1 cellular context compared by ENCODE assay signal in the genomic region with DNA sequence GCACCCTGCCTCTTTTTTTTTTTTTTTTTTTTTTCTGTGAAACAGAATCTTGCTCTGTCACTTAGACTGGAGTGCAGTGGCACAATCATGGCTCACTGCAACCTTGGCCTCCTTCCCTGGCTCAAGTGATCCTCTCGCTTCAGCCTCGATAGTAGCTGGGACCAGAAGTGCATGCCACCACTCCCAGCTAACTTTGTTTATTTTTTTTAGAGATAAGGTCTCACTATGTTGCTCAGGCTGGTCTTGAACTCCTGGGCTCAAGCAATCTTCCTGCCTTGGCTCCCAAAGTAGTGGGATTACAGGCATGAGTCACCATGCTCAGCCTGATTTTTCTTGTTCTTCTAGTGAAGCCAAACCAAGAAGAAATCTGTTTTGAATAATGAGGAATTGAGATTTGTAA.
TF ChIP-seq lines count a peak whose summit lies in the region.

No MANE protein-coding gene starts in this region.

TF ChIP-seq in HEK293, 187 proteins besides CTCF, POLR2A, EP300 and RAD21 (continued from another document and continues in another):
- TF ChIP-seq ZNF391 (tag by site-specific recombination; IDR thresholded peaks at IDR 0.05; ENCODE audit: borderline replicate concordance, low read depth) (peak; percentile 47; the same call in 1 of the 2 replicates), ZNF23 (tag by site-specific recombination; IDR thresholded peaks at IDR 0.05; ENCODE audit: borderline replicate concordance) (no peak), ZNF174 (tag by site-specific recombination; IDR thresholded peaks at IDR 0.05) (no peak), ZNF654 (tag by site-specific recombination; IDR thresholded peaks at IDR 0.05; ENCODE audit: low read depth) (no peak), ZNF555 (tag by site-specific recombination; conservative IDR thresholded peaks at IDR 0.05) (no peak), HOXC10 (CRISPR knock-in tag; IDR thresholded peaks at IDR 0.05) (no peak), ZSCAN23 (tag by site-specific recombination; IDR thresholded peaks at IDR 0.05) (0 out of 2 replicates have a peak, but pooled peaks have one; percentile 62), SP2 (tag by site-specific recombination; IDR thresholded peaks at IDR 0.05) (no peak), ZNF600 (tag by site-specific recombination; IDR thresholded peaks at IDR 0.05) (peak; percentile 93), ZNF624 (tag by site-specific recombination; IDR thresholded peaks at IDR 0.05) (no peak), ZNF792 (tag by site-specific recombination; IDR thresholded peaks at IDR 0.05) (no peak), ZNF610 (tag by site-specific recombination; IDR thresholded peaks at IDR 0.05; ENCODE audit: borderline replicate concordance) (no peak), ZNF302 (tag by site-specific recombination; IDR thresholded peaks at IDR 0.05; ENCODE audit: low read depth) (no peak), ZNF341 (tag by site-specific recombination; IDR thresholded peaks at IDR 0.05; ENCODE audit: low read depth) (no peak), TCF7L2 (IDR thresholded peaks at IDR 0.05; ENCODE audit: borderline replicate concordance, low read depth, low read length) (no peak), ZNF184 (tag by site-specific recombination; IDR thresholded peaks at IDR 0.05) (0 out of 2 replicates have a peak, but pooled peaks have one; percentile 21), KLF8 (tag by site-specific recombination; IDR thresholded peaks at IDR 0.05) (peak; percentile 80; the same call in 1 of the 2 replicates), KLF17 (tag by site-specific recombination; IDR thresholded peaks at IDR 0.05) (peak; percentile 84), ZBTB11 (tag by site-specific recombination; conservative IDR thresholded peaks at IDR 0.05; ENCODE audit: low read depth) (no peak), PATZ1 (tag by site-specific recombination; IDR thresholded peaks at IDR 0.05) (peak; percentile 51), REST (tag by site-specific recombination; IDR thresholded peaks at IDR 0.05) (0 out of 2 replicates have a peak, but pooled peaks have one; percentile 11), ZNF114 (tag by site-specific recombination; IDR thresholded peaks at IDR 0.05) (no peak), ZBTB20 (tag by site-specific recombination; IDR thresholded peaks at IDR 0.05) (no peak), REPIN1 (tag by site-specific recombination; IDR thresholded peaks at IDR 0.05; ENCODE audit: low read depth) (no peak), ZIC2 (tag by site-specific recombination; IDR thresholded peaks at IDR 0.05) (peak; percentile 29), ZNF776 (tag by site-specific recombination; IDR thresholded peaks at IDR 0.05; ENCODE audit: borderline replicate concordance) (no peak), ZEB2 (tag by site-specific recombination; IDR thresholded peaks at IDR 0.05) (peak; percentile 75), ZNF76 (tag by site-specific recombination; IDR thresholded peaks at IDR 0.05; ENCODE audit: borderline replicate concordance, low read depth) (no peak), ZNF510 (tag by site-specific recombination; IDR thresholded peaks at IDR 0.05; ENCODE audit: insufficient replicate concordance) (no peak), IKZF3 (tag by site-specific recombination; IDR thresholded peaks at IDR 0.05) (peak; percentile 93), ZNF24 (tag by site-specific recombination; IDR thresholded peaks at IDR 0.05) (peak; percentile 71; the same call in 1 of the 2 replicates), ZNF2 (tag by site-specific recombination; IDR thresholded peaks at IDR 0.05) (peak; percentile 89), MYNN (tag by site-specific recombination; IDR thresholded peaks at IDR 0.05; ENCODE audit: borderline replicate concordance) (no peak), ZNF449 (tag by site-specific recombination; IDR thresholded peaks at IDR 0.05) (peak; percentile 63; the same call in 1 of the 2 replicates), ZNF626 (tag by site-specific recombination; IDR thresholded peaks at IDR 0.05) (no peak), RBAK (tag by site-specific recombination; IDR thresholded peaks at IDR 0.05) (no peak), ZNF211 (tag by site-specific recombination; IDR thresholded peaks at IDR 0.05; ENCODE audit: low read depth) (no peak), KLF7 (tag by site-specific recombination; IDR thresholded peaks at IDR 0.05; ENCODE audit: borderline replicate concordance) (no peak; the same call in 1 of the 2 replicates), ZNF571 (tag by site-specific recombination; IDR thresholded peaks at IDR 0.05) (no peak), SP7 (tag by site-specific recombination; IDR thresholded peaks at IDR 0.05) (peak; percentile 84), ZNF311 (tag by site-specific recombination; IDR thresholded peaks at IDR 0.05; ENCODE audit: borderline replicate concordance) (no peak), ZSCAN30 (tag by site-specific recombination; IDR thresholded peaks at IDR 0.05) (no peak), ZNF501 (tag by site-specific recombination; IDR thresholded peaks at IDR 0.05) (no peak), KLF1 (tag by site-specific recombination; IDR thresholded peaks at IDR 0.05) (peak; percentile 81), ZNF48 (tag by site-specific recombination; IDR thresholded peaks at IDR 0.05) (no peak), ZBTB17 (tag by site-specific recombination; IDR thresholded peaks at IDR 0.05) (peak; percentile 94), ZNF629 (tag by site-specific recombination; IDR thresholded peaks at IDR 0.05) (peak; percentile 79)
- TF ChIP-seq, protein P1, sequence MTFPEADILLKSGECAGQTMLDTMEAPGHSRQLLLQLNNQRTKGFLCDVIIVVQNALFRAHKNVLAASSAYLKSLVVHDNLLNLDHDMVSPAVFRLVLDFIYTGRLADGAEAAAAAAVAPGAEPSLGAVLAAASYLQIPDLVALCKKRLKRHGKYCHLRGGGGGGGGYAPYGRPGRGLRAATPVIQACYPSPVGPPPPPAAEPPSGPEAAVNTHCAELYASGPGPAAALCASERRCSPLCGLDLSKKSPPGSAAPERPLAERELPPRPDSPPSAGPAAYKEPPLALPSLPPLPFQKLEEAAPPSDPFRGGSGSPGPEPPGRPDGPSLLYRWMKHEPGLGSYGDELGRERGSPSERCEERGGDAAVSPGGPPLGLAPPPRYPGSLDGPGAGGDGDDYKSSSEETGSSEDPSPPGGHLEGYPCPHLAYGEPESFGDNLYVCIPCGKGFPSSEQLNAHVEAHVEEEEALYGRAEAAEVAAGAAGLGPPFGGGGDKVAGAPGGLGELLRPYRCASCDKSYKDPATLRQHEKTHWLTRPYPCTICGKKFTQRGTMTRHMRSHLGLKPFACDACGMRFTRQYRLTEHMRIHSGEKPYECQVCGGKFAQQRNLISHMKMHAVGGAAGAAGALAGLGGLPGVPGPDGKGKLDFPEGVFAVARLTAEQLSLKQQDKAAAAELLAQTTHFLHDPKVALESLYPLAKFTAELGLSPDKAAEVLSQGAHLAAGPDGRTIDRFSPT (tag by site-specific recombination; IDR thresholded peaks at IDR 0.05), result no peak
- TF ChIP-seq, protein P2, sequence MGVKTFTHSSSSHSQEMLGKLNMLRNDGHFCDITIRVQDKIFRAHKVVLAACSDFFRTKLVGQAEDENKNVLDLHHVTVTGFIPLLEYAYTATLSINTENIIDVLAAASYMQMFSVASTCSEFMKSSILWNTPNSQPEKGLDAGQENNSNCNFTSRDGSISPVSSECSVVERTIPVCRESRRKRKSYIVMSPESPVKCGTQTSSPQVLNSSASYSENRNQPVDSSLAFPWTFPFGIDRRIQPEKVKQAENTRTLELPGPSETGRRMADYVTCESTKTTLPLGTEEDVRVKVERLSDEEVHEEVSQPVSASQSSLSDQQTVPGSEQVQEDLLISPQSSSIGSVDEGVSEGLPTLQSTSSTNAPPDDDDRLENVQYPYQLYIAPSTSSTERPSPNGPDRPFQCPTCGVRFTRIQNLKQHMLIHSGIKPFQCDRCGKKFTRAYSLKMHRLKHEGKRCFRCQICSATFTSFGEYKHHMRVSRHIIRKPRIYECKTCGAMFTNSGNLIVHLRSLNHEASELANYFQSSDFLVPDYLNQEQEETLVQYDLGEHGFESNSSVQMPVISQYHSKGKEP (tag by site-specific recombination; IDR thresholded peaks at IDR 0.05), result peak; percentile 93
- TF ChIP-seq, protein P3, sequence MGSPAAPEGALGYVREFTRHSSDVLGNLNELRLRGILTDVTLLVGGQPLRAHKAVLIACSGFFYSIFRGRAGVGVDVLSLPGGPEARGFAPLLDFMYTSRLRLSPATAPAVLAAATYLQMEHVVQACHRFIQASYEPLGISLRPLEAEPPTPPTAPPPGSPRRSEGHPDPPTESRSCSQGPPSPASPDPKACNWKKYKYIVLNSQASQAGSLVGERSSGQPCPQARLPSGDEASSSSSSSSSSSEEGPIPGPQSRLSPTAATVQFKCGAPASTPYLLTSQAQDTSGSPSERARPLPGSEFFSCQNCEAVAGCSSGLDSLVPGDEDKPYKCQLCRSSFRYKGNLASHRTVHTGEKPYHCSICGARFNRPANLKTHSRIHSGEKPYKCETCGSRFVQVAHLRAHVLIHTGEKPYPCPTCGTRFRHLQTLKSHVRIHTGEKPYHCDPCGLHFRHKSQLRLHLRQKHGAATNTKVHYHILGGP (tag by site-specific recombination; IDR thresholded peaks at IDR 0.05), result no peak
